ENCODE assay signal across 18 cellular contexts in the genomic region with DNA sequence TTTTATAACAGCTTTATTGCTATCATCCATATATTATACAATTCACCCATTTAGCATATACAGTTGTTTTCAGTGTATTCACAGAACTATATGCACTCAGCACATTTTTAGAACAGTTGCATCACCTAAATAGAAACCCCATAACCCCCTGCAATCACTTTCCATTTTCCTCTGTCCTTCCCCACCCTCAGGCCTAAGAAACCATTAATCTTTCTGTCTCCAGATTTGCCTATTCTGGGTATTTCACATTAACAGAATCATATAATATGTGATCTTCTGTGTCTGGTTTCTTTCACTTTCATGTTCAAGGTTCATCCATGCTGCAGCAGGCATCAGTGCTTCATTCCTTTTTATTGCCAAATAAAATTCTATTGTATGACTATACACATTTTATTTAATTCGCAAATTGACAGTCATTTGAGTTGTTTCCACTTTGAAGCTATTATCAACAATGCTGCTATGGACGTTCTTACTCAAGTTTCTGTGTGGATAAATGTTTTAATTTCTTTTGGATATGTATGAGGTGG.
"Had no signal": no experiment of that assay in that cellular context is flagged by ENCODE, and none has a peak within 500 bp of the region (broad histone marks: within the 10 kb centered on the region; RNA-seq: fewer than 3 reads in every experiment).

No MANE protein-coding gene starts in this region.

- H3K9me3 ChIP-seq: prostate gland, uterus had no signal

- DNase-seq: activated CD4-positive, alpha-beta T cell treated with anti-CD3 and anti-CD28 coated beads, Interleukin-2, amount 10 ng/mL, durations not matched to agents 7 days and 5 days; activated CD8-positive, alpha-beta T cell treated with anti-CD3 and anti-CD28 coated beads, Interleukin-2, amount 10 ng/mL, durations not matched to agents 7 days and 5 days; activated naive CD4-positive, alpha-beta T cell treated with anti-CD3 and anti-CD28 coated beads for 36 hours; activated T-cell treated with anti-CD3 and anti-CD28 coated beads, Interleukin-2, amount 50 U/mL, for 4 hours; cortex of kidney; erythroblast; foreskin melanocyte; midbrain; stimulated activated CD4-positive, alpha-beta T cell treated with anti-CD3 and anti-CD28 coated beads, Interleukin-12 subunit alpha, Interleukin-12 subunit beta, amount 100 ng/mL, for 4 hours; stimulated activated CD4-positive, alpha-beta T cell treated with anti-CD3 and anti-CD28 coated beads, Interleukin-1b, Interleukin-23, amount 100 ng/mL, for 48 hours; stimulated activated naive CD4-positive, alpha-beta T cell treated with Interleukin-2 at 50 U/mL for 16 hours; transverse colon; uterus had no signal

- H3K4me1 ChIP-seq: breast epithelium, prostate gland, right atrium auricular region, uterus had no signal

- H3K36me3 ChIP-seq: breast epithelium, prostate gland, right atrium auricular region, transverse colon, uterus had no signal

- H3K4me3 ChIP-seq: breast epithelium, lung, prostate gland, right atrium auricular region, transverse colon, uterus had no signal

- H3K27ac ChIP-seq: breast epithelium, prostate gland, right atrium auricular region, transverse colon, uterus had no signal

- ATAC-seq: activated CD8-positive, alpha-beta T cell treated with anti-CD3 and anti-CD28 coated beads, Interleukin-2, amount 10 ng/mL, durations not matched to agents 7 days and 5 days; activated T-cell treated with anti-CD3 and anti-CD28 coated beads, Interleukin-2, amount 50 U/mL, for 4 hours; left lobe of liver had no signal

- H3K27me3 ChIP-seq: breast epithelium, right atrium auricular region, transverse colon, uterus had no signal
